Comparison of ENCODE assay signal across 9 cellular contexts in the genomic region with DNA sequence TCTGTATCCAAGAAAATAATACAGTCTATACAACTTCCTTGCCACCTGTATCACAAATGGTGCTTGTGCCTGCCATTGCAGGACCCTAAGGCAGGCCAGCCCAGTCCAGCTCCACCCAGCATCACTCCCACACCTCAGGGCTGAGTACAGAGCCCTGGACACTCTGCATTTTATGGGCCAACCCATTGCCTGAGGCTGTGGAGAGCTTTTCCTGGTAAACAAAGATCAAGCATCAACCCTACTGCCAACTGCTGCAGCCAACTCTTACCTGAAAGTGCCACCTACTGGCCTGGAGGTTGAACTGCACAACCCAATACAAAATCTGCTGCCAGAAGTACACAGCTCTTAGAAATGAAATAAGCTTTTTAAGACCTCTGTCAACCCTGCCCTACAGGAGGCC.
DNase-seq lines count a peak whose midpoint lies in the region; ATAC-seq and TF ChIP-seq lines count a peak whose summit lies in the region.
"Had no signal": no experiment of that assay in that cellular context is flagged by ENCODE, and none has a peak within 500 bp of the region (broad histone marks: within the 10 kb centered on the region; RNA-seq: fewer than 3 reads in every experiment).

No MANE protein-coding gene starts in this region.

- H3K9me3 ChIP-seq in thyroid gland: no peaks in the 10 kb centered on the region

- H3K4me3 ChIP-seq in KMS-11 (IDR thresholded peaks at IDR 0.05; ENCODE audit: insufficient read depth, low read depth, low read length) (no peak overlapping the region), epithelial cell of esophagus (ENCODE audit: low read length) (no peak overlapping the region), thyroid gland (replicated peaks in 1 of 3) (no peak overlapping the region)

- H3K4me1 ChIP-seq in KMS-11 (ENCODE audit: low read depth, poor library complexity, severe bottlenecking) (no peaks in the 10 kb centered on the region), thyroid gland (no peaks in the 10 kb centered on the region)

- TF ChIP-seq CTCF in KMS-11 (conservative IDR thresholded peaks at IDR 0.05; ENCODE audit: low read depth, low read length) (peak; percentile 61), epithelial cell of esophagus (IDR thresholded peaks at IDR 0.05; ENCODE audit: insufficient read depth, low read depth, low read length, missing control alignments) (peak; percentile 56), thyroid gland (IDR thresholded peaks at IDR 0.05) (peak in 3 of 6 experiments; percentile 29 to 38 (median 34))

- H3K4me3 Mint-ChIP-seq in activated naive CD4-positive, alpha-beta T cell treated with anti-CD3 and anti-CD28 coated beads for 36 hours: no peak overlapping the region

- intact Hi-C loops in activated naive CD4-positive, alpha-beta T cell treated with anti-CD3 and anti-CD28 coated beads for 36 hours (cut with micrococcal nuclease): loop anchor here (5.0 kb wide), 1 partner anchor 1544 kb away; no protein-coding TSS in a partner anchor
- intact Hi-C loops in thyroid gland (cut with DNase I) (no loop called here), sciatic nerve (cut with DNase I) (no loop called here)

- H3K79me2 ChIP-seq in KMS-11 (ENCODE audit: insufficient read depth, low read depth): no peaks in the 10 kb centered on the region

- no peaks in the 10 kb centered on the region for H3K27me3 ChIP-seq in KMS-11 (ENCODE audit: insufficient read depth, low read depth)
- H3K27me3 ChIP-seq in thyroid gland: no peaks in the 10 kb centered on the region

- no peaks in the 10 kb centered on the region for H3K27me3 Mint-ChIP-seq in activated naive CD4-positive, alpha-beta T cell treated with anti-CD3 and anti-CD28 coated beads for 36 hours (ENCODE audit: low read depth)

- no peak overlapping the region for H3K27ac Mint-ChIP-seq in activated naive CD4-positive, alpha-beta T cell treated with anti-CD3 and anti-CD28 coated beads for 36 hours
- H3K27ac Mint-ChIP-seq in activated naive CD4-positive, alpha-beta T cell treated with anti-CD3 and anti-CD28 coated beads, Interleukin-2, amount 50 U/mL, for 72 hours: no peak overlapping the region

- peaks cover 23% of the 10 kb centered on the region for H3K9me3 Mint-ChIP-seq in activated naive CD4-positive, alpha-beta T cell treated with anti-CD3 and anti-CD28 coated beads for 36 hours
- H3K9me3 Mint-ChIP-seq in activated naive CD4-positive, alpha-beta T cell treated with anti-CD3 and anti-CD28 coated beads, Interleukin-2, amount 50 U/mL, for 72 hours: peaks cover 18 to 28% of the 10 kb centered on the region in 2 donors

- no peak overlapping the region for H3K27ac ChIP-seq in KMS-11
- H3K27ac ChIP-seq in thyroid gland: no peak overlapping the region

- no peaks in the 10 kb centered on the region for H4K20me1 ChIP-seq in KMS-11 (ENCODE audit: insufficient read depth)

- DNase-seq in activated naive CD4-positive, alpha-beta T cell treated with anti-CD3 and anti-CD28 coated beads for 36 hours: peak; percentile 7
- no peak for DNase-seq in activated naive CD4-positive, alpha-beta T cell treated with anti-CD3 and anti-CD28 coated beads, Interleukin-2, amount 50 U/mL, for 72 hours (ENCODE audit: low spot score in 2 of 2)
- DNase-seq in epithelial cell of esophagus (ENCODE audit: low read depth): peak; percentile 42
- peak; percentile 3 to 28 for DNase-seq in thyroid gland
- no peak for DNase-seq in dedifferentiated amniotic fluid mesenchymal stem cell (ENCODE audit: extremely low spot score)
- DNase-seq in activated T-cell treated with anti-CD3 and anti-CD28 coated beads, Interleukin-2, amount 50 U/mL, for 1 hour: no peak
- no peak for DNase-seq in sciatic nerve (ENCODE audit: low spot score)
- DNase-seq: DMS79 treated with DMSO at 0.1 percent for 48 hours had no signal

- TF ChIP-seq POLR2A in thyroid gland (IDR thresholded peaks at IDR 0.05): no peak

- H3K36me3 ChIP-seq in KMS-11 (ENCODE audit: insufficient read depth) (no peaks in the 10 kb centered on the region), thyroid gland (no peaks in the 10 kb centered on the region)

- no peak for ATAC-seq in activated naive CD4-positive, alpha-beta T cell treated with anti-CD3 and anti-CD28 coated beads, Interleukin-2, amount 50 U/mL, for 72 hours
- ATAC-seq in sciatic nerve: no peak

- H3K9ac ChIP-seq in KMS-11: no peak overlapping the region

- no peak overlapping the region for H3K4me2 ChIP-seq in KMS-11

- CTCF ChIA-PET in activated naive CD4-positive, alpha-beta T cell treated with anti-CD3 and anti-CD28 coated beads for 36 hours (lab: Charles Lee): no interaction called here

- H2AFZ ChIP-seq in KMS-11 (ENCODE audit: low read depth): 0 out of 2 replicates have a peak overlapping the region, but pooled peaks have one; percentile 2

- no peaks in the 10 kb centered on the region for H3K4me1 Mint-ChIP-seq in activated naive CD4-positive, alpha-beta T cell treated with anti-CD3 and anti-CD28 coated beads for 36 hours (ENCODE audit: low read depth)

- peaks cover 2% of the 10 kb centered on the region for H3K36me3 Mint-ChIP-seq in activated naive CD4-positive, alpha-beta T cell treated with anti-CD3 and anti-CD28 coated beads for 36 hours (ENCODE audit: low read depth)
- H3K36me3 Mint-ChIP-seq in activated naive CD4-positive, alpha-beta T cell treated with anti-CD3 and anti-CD28 coated beads, Interleukin-2, amount 50 U/mL, for 72 hours: peaks cover 0 to 4% of the 10 kb centered on the region in 2 donors

Comparison
In these comparisons a context has a peak if more than half of its experiments do, and no peak if none do; other contexts are left out.
1. DNase-seq: peak in activated naive CD4-positive, alpha-beta T cell treated with anti-CD3 and anti-CD28 coated beads for 36 hours (single experiment), epithelial cell of esophagus (single experiment) and thyroid gland (2 of 2); none in activated naive CD4-positive, alpha-beta T cell treated with anti-CD3 and anti-CD28 coated beads, Interleukin-2, amount 50 U/mL, for 72 hours (0 of 2), dedifferentiated amniotic fluid mesenchymal stem cell (single experiment), activated T-cell treated with anti-CD3 and anti-CD28 coated beads, Interleukin-2, amount 50 U/mL, for 1 hour (single experiment) and sciatic nerve (single experiment).